ENCODE assay signal across 16 cellular contexts in the genomic region with DNA sequence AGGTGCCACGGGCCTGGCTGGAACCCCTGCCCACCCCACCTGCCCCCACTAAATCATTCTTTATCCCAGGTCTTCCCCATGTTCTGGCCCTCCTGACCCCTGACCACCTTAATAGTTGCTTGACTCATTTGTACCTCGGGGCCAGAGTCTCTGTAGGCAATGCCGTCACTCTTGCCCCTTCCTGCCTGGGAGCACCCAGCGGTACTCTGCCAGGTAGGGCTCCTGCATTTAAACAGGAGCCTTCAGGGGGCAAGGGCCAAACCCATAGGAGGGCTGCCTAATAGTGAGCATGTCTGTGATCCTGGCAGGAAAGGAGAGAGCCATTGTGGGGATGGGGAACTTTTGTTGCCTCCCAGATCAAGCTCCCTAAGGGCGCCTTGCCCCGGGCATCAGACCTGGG. TPM values are rescaled to one million over a fixed set of nuclear protein-coding genes. Genes with fewer than 3 reads are reported as not detected.
DNase-seq lines count a peak whose midpoint lies in the region; ATAC-seq and TF ChIP-seq lines count a peak whose summit lies in the region.
"Had no signal": no experiment of that assay in that cellular context is flagged by ENCODE, and none has a peak within 500 bp of the region (broad histone marks: within the 10 kb centered on the region; RNA-seq: fewer than 3 reads in every experiment).

No MANE protein-coding gene starts in this region.

- TF ChIP-seq RAD21 in IMR-90 (IDR thresholded peaks at IDR 0.05; ENCODE audit: low read length): no peak

- peaks cover 33% of the 10 kb centered on the region for H3K4me1 Mint-ChIP-seq in neural progenitor cell
- H3K4me1 Mint-ChIP-seq in T-cell: peaks cover 0 to 11% (median 10%) of the 10 kb centered on the region in 3 donors

- CTCF ChIA-PET in AG04450 (lab: Charles Lee) (interaction anchor here (1.4 to 1.6 kb wide), 2 partner anchors 47 to 51 kb away, joined by 3 to 9 read pairs; no protein-coding TSS in a partner anchor), IMR-90 (lab: Yijun Ruan, JAX) (no interaction called here), T-cell (lab: Charles Lee) (no interaction called here)

- TF ChIP-seq POLR2A in IMR-90 (IDR thresholded peaks at IDR 0.05; ENCODE audit: low read depth, low read length): no peak

- H2BK5ac ChIP-seq in IMR-90 (ENCODE audit: low read depth, low read length, poor library complexity, severe bottlenecking): peak overlapping the region; percentile 82

- H3K4me3 ChIP-seq in AG04450 (ENCODE audit: low read depth, low read length) (no peak overlapping the region), IMR-90 (ENCODE audit: insufficient read depth, low read depth, low read length) (no peak overlapping the region), coronary artery (no peak overlapping the region), neural progenitor cell (no peak overlapping the region)
- H3K4me3 ChIP-seq: esophagus muscularis mucosa, heart left ventricle had no signal

- no peak for ATAC-seq in IMR-90 (ENCODE audit: low read depth)
- no peak for ATAC-seq in HG03139 (IDR thresholded peaks at IDR 0.05; ENCODE audit: unreplicated experiment)
- ATAC-seq in T-cell (replicated peaks in 1 of 4): no peak
- ATAC-seq: activated CD8-positive, alpha-beta T cell treated with anti-CD3 and anti-CD28 coated beads, Interleukin-2, amount 10 ng/mL, durations not matched to agents 7 days and 5 days had no signal

- H3K27me3 ChIP-seq in AG04450 (ENCODE audit: control insufficient read depth, insufficient read depth, low read length) (no peaks in the 10 kb centered on the region), IMR-90 (ENCODE audit: control insufficient read depth, insufficient read depth, low read length) (no peaks in the 10 kb centered on the region), neural progenitor cell (no peaks in the 10 kb centered on the region)
- H3K27me3 ChIP-seq: esophagus muscularis mucosa, heart left ventricle had no signal

- H3K27ac Mint-ChIP-seq in neural progenitor cell: peak overlapping the region; percentile 91
- no peak overlapping the region for H3K27ac Mint-ChIP-seq in T-cell
- H3K27ac Mint-ChIP-seq: activated CD8-positive, alpha-beta T cell treated with anti-CD3 and anti-CD28 coated beads, Interleukin-2, amount 10 ng/mL, durations not matched to agents 7 days and 5 days had no signal

- BruUV-seq in IMR-90 (replicated peaks; lab: Mats Ljungman, UMichigan): no TSS peak

- WGBS in IMR-90 (ENCODE audit: extremely low coverage in 2 of 2, insufficient read length in 1 of 2), 2 experiments: 100% methylated on average over 2 of the region's 6 CpGs; no CpG with 5 or more reads in 1 of the 2 experiments

- dilution Hi-C loops in IMR-90 (cut with HindIII; ENCODE audit: low sequenced_read_pairs, unreplicated experiment): no loop called here

- H3K9me3 Mint-ChIP-seq in neural progenitor cell (no peaks in the 10 kb centered on the region), T-cell (no peaks in the 10 kb centered on the region)

- H3K9ac ChIP-seq in IMR-90 (ENCODE audit: low read depth, low read length) (peak overlapping the region; percentile 5; the same call in 1 of the 2 replicates), neural progenitor cell (no peak overlapping the region)

- no peak for DNase-seq in AG04450 (ENCODE audit: low read depth, low spot score)
- DNase-seq in IMR-90: no peak
- DNase-seq in coronary artery (ENCODE audit: low spot score): no peak
- DNase-seq in neural progenitor cell (ENCODE audit: low spot score): no peak
- DNase-seq in NK-92 treated with Interleukin-12 subunit alpha and Interleukin-12 subunit beta, amount 100 ng/mL, for 24 hours (lab: John Stamatoyannopoulos, UW): no peak
- no peak for DNase-seq in NCI-H226
- no peak for DNase-seq in T-cell
- DNase-seq: activated CD8-positive, alpha-beta T cell treated with anti-CD3 and anti-CD28 coated beads, Interleukin-2, amount 10 ng/mL, durations not matched to agents 7 days and 5 days; AML-193; NCI-H187 treated with DMSO at 0.1 percent for 48 hours; NCI-H510A had no signal

- no peaks in the 10 kb centered on the region for H3K36me3 ChIP-seq in IMR-90 (ENCODE audit: control insufficient read depth, insufficient read depth, low read length)
- no peaks in the 10 kb centered on the region for H3K36me3 ChIP-seq in neural progenitor cell
- H3K36me3 ChIP-seq: esophagus muscularis mucosa, heart left ventricle had no signal

- H4K20me1 ChIP-seq in IMR-90 (ENCODE audit: insufficient read depth, low read length) (no peaks in the 10 kb centered on the region), neural progenitor cell (ENCODE audit: low read depth) (no peaks in the 10 kb centered on the region)

- peaks cover 0 to 41% of the 10 kb centered on the region in 2 experiments; a peak in 2 of 4 replicates for H3K79me1 ChIP-seq in IMR-90 (ENCODE audit: low read depth in 1 of 2, low read length in 2 of 2)

- TF ChIP-seq CTCF in AG04450 (IDR thresholded peaks at IDR 0.05; ENCODE audit: low read depth, low read length): no peak
- TF ChIP-seq CTCF in IMR-90 (conservative IDR thresholded peaks at IDR 0.05; ENCODE audit: low read depth, low read length): no peak
- TF ChIP-seq CTCF in coronary artery (IDR thresholded peaks at IDR 0.05): no peak
- TF ChIP-seq CTCF in neural progenitor cell (IDR thresholded peaks at IDR 0.05): no peak

- no peak overlapping the region for H3K4me3 Mint-ChIP-seq in neural progenitor cell
- H3K4me3 Mint-ChIP-seq in T-cell: no peak overlapping the region
- H3K4me3 Mint-ChIP-seq: activated CD8-positive, alpha-beta T cell treated with anti-CD3 and anti-CD28 coated beads, Interleukin-2, amount 10 ng/mL, durations not matched to agents 7 days and 5 days had no signal

- peak overlapping the region; percentile 98 for H2BK120ac ChIP-seq in IMR-90 (ENCODE audit: low read depth, low read length)

- peak overlapping the region; percentile 82 for H4K5ac ChIP-seq in IMR-90 (ENCODE audit: low read depth, low read length)

- peak overlapping the region; percentile 92; the same call in 1 of the 2 replicates for H3K23ac ChIP-seq in IMR-90 (ENCODE audit: low read depth, low read length)

- H3K9me1 ChIP-seq in IMR-90 (ENCODE audit: insufficient read depth, low read length): peaks cover 57% of the 10 kb centered on the region

- peak overlapping the region; percentile 90 for H3K14ac ChIP-seq in IMR-90 (replicated peaks; ENCODE audit: low read depth, low read length)

- H2AK5ac ChIP-seq in IMR-90 (ENCODE audit: low read depth, low read length): peak overlapping the region; percentile 98

- H2AFZ ChIP-seq in IMR-90 (replicated peaks; ENCODE audit: low read length, poor library complexity): peak overlapping the region; percentile 90
- H2AFZ ChIP-seq in neural progenitor cell (replicated peaks): no peak overlapping the region

- peak overlapping the region; percentile 96 for H2BK20ac ChIP-seq in IMR-90 (ENCODE audit: low read depth, low read length)

- peak overlapping the region; percentile 98 for H2AK9ac ChIP-seq in IMR-90 (replicated peaks; ENCODE audit: low read depth, low read length, poor library complexity)

- H3K79me2 ChIP-seq in neural progenitor cell (ENCODE audit: low read depth): no peaks in the 10 kb centered on the region

- peak overlapping the region; percentile 95 for H4K91ac ChIP-seq in IMR-90 (ENCODE audit: insufficient read depth, low read depth, low read length)

- H3K36me3 Mint-ChIP-seq in neural progenitor cell (peaks cover 2% of the 10 kb centered on the region), T-cell (no peaks in the 10 kb centered on the region)

- POLR2A ChIA-PET in AG04450 (lab: Yijun Ruan, JAX) (interaction anchor here (1.4 kb wide), 1 partner anchor 17 kb away, joined by 6 read pairs; no protein-coding TSS in a partner anchor), IMR-90 (lab: Charles Lee; ENCODE audit: unreplicated experiment) (no interaction called here), T-cell (lab: Charles Lee) (no interaction called here)

- H3K4me2 ChIP-seq in IMR-90 (ENCODE audit: low read depth, low read length): peak overlapping the region; percentile 21; the same call in 1 of the 2 replicates
- no peak overlapping the region for H3K4me2 ChIP-seq in neural progenitor cell

- H3K27ac ChIP-seq in AG04450 (ENCODE audit: low read depth, low read length) (peak overlapping the region; percentile 68), IMR-90 (ENCODE audit: insufficient read depth, low read length) (peak overlapping the region; percentile 35; the same call in 1 of the 2 replicates), coronary artery (peak overlapping the region; percentile 30 to 66), neural progenitor cell (no peak overlapping the region)

- H3K4ac ChIP-seq in IMR-90 (ENCODE audit: low read depth, low read length): peak overlapping the region; percentile 96

- H2BK15ac ChIP-seq in IMR-90 (ENCODE audit: low read depth, low read length): peak overlapping the region; percentile 93; the same call in 2 of the 3 replicates

- H3K27me3 Mint-ChIP-seq in neural progenitor cell (ENCODE audit: insufficient read depth, low read depth): peaks cover 6% of the 10 kb centered on the region
- peaks cover 5 to 25% of the 10 kb centered on the region in 2 donors for H3K27me3 Mint-ChIP-seq in T-cell

- no peaks in the 10 kb centered on the region for H3F3A ChIP-seq in neural progenitor cell (ENCODE audit: low read depth)

- peak overlapping the region; percentile 36 to 94 for H4K8ac ChIP-seq in IMR-90 (ENCODE audit: low read depth in 2 of 2, low read length in 2 of 2)

- H3K56ac ChIP-seq in IMR-90 (ENCODE audit: extremely low read depth, insufficient read depth, low read length): peak overlapping the region; percentile 55

- peak overlapping the region; percentile 63 for H3K18ac ChIP-seq in IMR-90 (ENCODE audit: low read depth, low read length)

- intact Hi-C loops in IMR-90 (cut with micrococcal nuclease): no loop called here

- peaks cover 35% of the 10 kb centered on the region for H3K4me1 ChIP-seq in IMR-90 (ENCODE audit: control insufficient read depth, insufficient read depth, low read length)
- peaks cover 5% of the 10 kb centered on the region for H3K4me1 ChIP-seq in neural progenitor cell

- in situ Hi-C loops in IMR-90 (cut with MboI; ENCODE audit: low sequenced_read_pairs): no loop called here

- H3K9me3 ChIP-seq in AG04450 (ENCODE audit: control insufficient read depth, insufficient read depth, low read length): no peaks in the 10 kb centered on the region; the same call in 1 of the 2 replicates
- no peaks in the 10 kb centered on the region for H3K9me3 ChIP-seq in IMR-90 (ENCODE audit: control insufficient read depth, insufficient read depth, low read length)
- no peaks in the 10 kb centered on the region for H3K9me3 ChIP-seq in neural progenitor cell (ENCODE audit: low read depth)
- H3K9me3 ChIP-seq: esophagus muscularis mucosa, heart left ventricle had no signal

RNA-seq across cellular contexts. Expression of a gene that starts 8.8 kb away (rescaled TPM):
- polyA plus RNA-seq in AG04450 (2011; rRNA removed) (39.9 and 62.4 TPM in 2 replicates), IMR-90 (2012; rRNA removed) (202 and 213 TPM in 2 replicates)
- polyA minus RNA-seq in AG04450 (2011; rRNA and poly(A)+ RNA removed): 101 and 116 TPM in 2 replicates
- total RNA-seq in IMR-90 (2012; rRNA removed) (78.0 and 80.0 TPM in 2 replicates), neural progenitor cell (ENCODE audit: low replicate concordance) (7.7 and 11.9 TPM in 2 replicates), T-cell (10 to 100 TPM in 3 of 5 donors, 1 to 10 TPM in 2; 8.5 to 20.0 (median 14.8) TPM)
- polyA plus RNA-seq in IMR-90 (2012; cell fraction: cytosol; rRNA removed): 91.6 and 164 TPM in 2 replicates
- 230 and 543 TPM in 2 replicates for polyA plus RNA-seq in IMR-90 (2012; cell fraction: nucleus; rRNA removed; ENCODE audit: low replicate concordance)

RNA-seq across cellular contexts. Expression of a gene that starts 48.1 kb away (rescaled TPM):
- polyA plus RNA-seq in AG04450 (2011; rRNA removed) (62.4 and 81.7 TPM in 2 replicates), IMR-90 (2012; rRNA removed) (104 and 113 TPM in 2 replicates)
- polyA minus RNA-seq in AG04450 (2011; rRNA and poly(A)+ RNA removed): 87.6 and 106 TPM in 2 replicates
- total RNA-seq in IMR-90 (2012; rRNA removed) (26.7 and 38.0 TPM in 2 replicates), neural progenitor cell (ENCODE audit: low replicate concordance) (12.6 and 17.3 TPM in 2 replicates), T-cell (10 to 100 TPM; 18.8 to 37.2 (median 30.0) TPM)
- 45.0 and 131 TPM in 2 replicates for polyA plus RNA-seq in IMR-90 (2012; cell fraction: cytosol; rRNA removed)
- polyA plus RNA-seq in IMR-90 (2012; cell fraction: nucleus; rRNA removed; ENCODE audit: low replicate concordance): 71.2 and 130 TPM in 2 replicates

RNA-seq across cellular contexts. Expression of a gene that starts 52.1 kb away (rescaled TPM):
- polyA plus RNA-seq in AG04450 (2011; rRNA removed): not detected in 2 replicates
- polyA minus RNA-seq in AG04450 (2011; rRNA and poly(A)+ RNA removed): not detected in 2 replicates
- not detected in 2 replicates for total RNA-seq in IMR-90 (2012; rRNA removed)
- polyA plus RNA-seq in IMR-90 (2012; rRNA removed): not detected in 2 replicates
- polyA plus RNA-seq in IMR-90 (2012; cell fraction: cytosol; rRNA removed): not detected in 2 replicates
- polyA plus RNA-seq in IMR-90 (2012; cell fraction: nucleus; rRNA removed; ENCODE audit: low replicate concordance): not detected in 2 replicates
- total RNA-seq in neural progenitor cell (ENCODE audit: low replicate concordance): 0.04 and 0.87 TPM in 2 replicates
- not detected for total RNA-seq in T-cell
- total RNA-seq: activated CD8-positive, alpha-beta T cell treated with anti-CD3 and anti-CD28 coated beads, Interleukin-2, amount 10 ng/mL, durations not matched to agents 7 days and 5 days; dermis blood vessel endothelial cell; HT-29 had no signal
